Comparison of ENCODE assay signal across 15 cellular contexts in the genomic region with DNA sequence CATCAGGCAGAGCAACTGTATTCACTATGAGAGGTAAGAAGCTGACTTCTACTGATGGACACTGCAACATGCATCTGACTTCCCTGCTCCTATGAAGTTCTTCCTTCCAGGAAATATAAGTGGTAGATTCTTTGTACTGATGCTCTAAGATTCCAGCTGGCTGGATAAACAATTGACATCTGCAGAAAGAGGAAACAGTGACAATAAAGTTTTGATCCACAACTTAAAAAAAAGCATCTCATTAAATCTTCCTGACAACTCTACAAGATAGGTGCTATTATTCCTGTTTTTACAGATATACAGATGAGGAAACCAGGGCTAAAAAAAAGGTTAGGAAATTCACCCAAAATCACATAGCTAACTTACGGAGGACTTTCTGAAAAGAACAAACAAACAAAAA.
DNase-seq lines count a peak whose midpoint lies in the region; ATAC-seq and TF ChIP-seq lines count a peak whose summit lies in the region.
"Had no signal": no experiment of that assay in that cellular context is flagged by ENCODE, and none has a peak within 500 bp of the region (broad histone marks: within the 10 kb centered on the region; RNA-seq: fewer than 3 reads in every experiment).

No MANE protein-coding gene starts in this region.

- CTCF ChIA-PET in HEK293T (lab: Yijun Ruan, JAX) = no interaction called here

- H3K27me3 Mint-ChIP-seq in central memory CD8-positive, alpha-beta T cell = no peaks in the 10 kb centered on the region
- no peaks in the 10 kb centered on the region for H3K27me3 Mint-ChIP-seq in memory B cell
- H3K27me3 Mint-ChIP-seq: CD4-positive, alpha-beta memory T cell had no signal

- no peak overlapping the region for H3K4me3 Mint-ChIP-seq in central memory CD8-positive, alpha-beta T cell
- no peak overlapping the region for H3K4me3 Mint-ChIP-seq in memory B cell
- H3K4me3 Mint-ChIP-seq: CD14-positive monocyte; CD4-positive, alpha-beta memory T cell had no signal

- DNase-seq in HEK293T (ENCODE audit: extremely low spot score) (no peak), RPMI7951 (ENCODE audit: low read depth) (peak; percentile 3), memory B cell (ENCODE audit: low spot score in 2 of 2) (no peak)
- no peak for DNase-seq in central memory CD8-positive, alpha-beta T cell (ENCODE audit: low spot score in 2 of 2)
- no peak for DNase-seq in activated naive CD4-positive, alpha-beta T cell (lab: John Stamatoyannopoulos, UW)
- DNase-seq: 8988T; CD4-positive, alpha-beta memory T cell; DMS153; DMS79; GDM1; GM23248; IMR-90 had no signal

- H3K4me1 Mint-ChIP-seq in central memory CD8-positive, alpha-beta T cell = no peaks in the 10 kb centered on the region
- H3K4me1 Mint-ChIP-seq in memory B cell = no peaks in the 10 kb centered on the region
- H3K4me1 Mint-ChIP-seq: CD14-positive monocyte; CD4-positive, alpha-beta memory T cell had no signal

- POLR2A ChIA-PET in HEK293T (lab: Yijun Ruan, JAX) = no interaction called here

- H3K27ac Mint-ChIP-seq in central memory CD8-positive, alpha-beta T cell (ENCODE audit: low read depth) = peak overlapping the region; percentile 39
- H3K27ac Mint-ChIP-seq in memory B cell = peak overlapping the region; percentile 56
- H3K27ac Mint-ChIP-seq: CD14-positive monocyte had no signal

- H3K36me3 Mint-ChIP-seq in central memory CD8-positive, alpha-beta T cell (ENCODE audit: insufficient read depth) = peaks cover 46% of the 10 kb centered on the region
- H3K36me3 Mint-ChIP-seq in memory B cell = peaks cover 26% of the 10 kb centered on the region

- no peak for ATAC-seq in central memory CD8-positive, alpha-beta T cell (replicated peaks; ENCODE audit: extremely low read depth, poor library complexity, severe bottlenecking)
- no peak for ATAC-seq in memory B cell (ENCODE audit: low read depth)
- no peak for ATAC-seq in GM21360 (IDR thresholded peaks at IDR 0.05; ENCODE audit: unreplicated experiment)
- ATAC-seq in HG03521 (IDR thresholded peaks at IDR 0.05; ENCODE audit: unreplicated experiment) = no peak

- H3K9me3 Mint-ChIP-seq in central memory CD8-positive, alpha-beta T cell = no peaks in the 10 kb centered on the region
- no peaks in the 10 kb centered on the region for H3K9me3 Mint-ChIP-seq in memory B cell
- H3K9me3 Mint-ChIP-seq: CD14-positive monocyte; CD4-positive, alpha-beta memory T cell had no signal

TF ChIP-seq in HEK293T, 16 proteins besides CTCF, POLR2A, EP300 and RAD21:
- TF ChIP-seq LEF1 (IDR thresholded peaks at IDR 0.05; ENCODE audit: borderline replicate concordance) (no peak), BHLHE40 (IDR thresholded peaks at IDR 0.05; ENCODE audit: borderline replicate concordance) (no peak), ARNT (IDR thresholded peaks at IDR 0.05) (no peak), ZNF384 (IDR thresholded peaks at IDR 0.05) (0 out of 2 replicates have a peak, but pooled peaks have one; percentile 20), HDGF (IDR thresholded peaks at IDR 0.05; ENCODE audit: borderline replicate concordance) (no peak)
- TF ChIP-seq, protein P1, sequence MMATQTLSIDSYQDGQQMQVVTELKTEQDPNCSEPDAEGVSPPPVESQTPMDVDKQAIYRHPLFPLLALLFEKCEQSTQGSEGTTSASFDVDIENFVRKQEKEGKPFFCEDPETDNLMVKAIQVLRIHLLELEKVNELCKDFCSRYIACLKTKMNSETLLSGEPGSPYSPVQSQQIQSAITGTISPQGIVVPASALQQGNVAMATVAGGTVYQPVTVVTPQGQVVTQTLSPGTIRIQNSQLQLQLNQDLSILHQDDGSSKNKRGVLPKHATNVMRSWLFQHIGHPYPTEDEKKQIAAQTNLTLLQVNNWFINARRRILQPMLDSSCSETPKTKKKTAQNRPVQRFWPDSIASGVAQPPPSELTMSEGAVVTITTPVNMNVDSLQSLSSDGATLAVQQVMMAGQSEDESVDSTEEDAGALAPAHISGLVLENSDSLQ (IDR thresholded peaks at IDR 0.05) = no peak
